ENCODE assay signal across 11 cellular contexts in the genomic region with DNA sequence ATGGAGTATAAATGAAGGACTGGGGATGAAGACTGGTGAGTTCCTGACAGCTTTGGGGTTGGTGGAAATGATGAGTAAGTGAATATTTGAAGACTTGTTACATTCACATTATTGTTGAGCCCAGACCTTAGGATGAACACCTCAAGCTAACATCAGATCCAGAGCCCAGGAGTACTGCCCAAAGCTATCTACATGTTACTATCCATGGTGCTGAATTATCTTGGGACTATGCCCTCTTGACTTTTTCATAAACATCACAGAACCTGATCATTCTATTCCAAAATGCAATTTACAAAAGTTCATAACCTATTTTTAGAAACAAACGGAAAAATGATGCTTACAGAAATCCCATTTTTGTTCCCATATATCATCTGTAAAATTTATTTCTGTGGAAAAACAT.
DNase-seq lines count a peak whose midpoint lies in the region; ATAC-seq, FAIRE-seq and TF ChIP-seq lines count a peak whose summit lies in the region.
"Had no signal": no experiment of that assay in that cellular context is flagged by ENCODE, and none has a peak within 500 bp of the region (broad histone marks: within the 10 kb centered on the region; RNA-seq: fewer than 3 reads in every experiment).

No MANE protein-coding gene starts in this region.

- no peak overlapping the region for H3K4ac ChIP-seq in H1 (replicated peaks; ENCODE audit: insufficient read length, low read depth, low read length)

- no peak overlapping the region for H4K91ac ChIP-seq in H1 (replicated peaks; ENCODE audit: insufficient read length, low read length)

- WGBS in GM23248 (ENCODE audit: low coverage in 1 of 2, low lambda C conversion rate in 2 of 2, missing lambda C conversion rate in 2 of 2), 2 experiments, result 0 to 17% methylated on average over 1 of the region's 1 CpG
- 60% methylated on average over 1 of the region's 1 CpG; no CpG with 5 or more reads in 1 of the 2 experiments for WGBS in H1 (ENCODE audit: extremely low coverage in 1 of 2, insufficient coverage in 1 of 2, insufficient read length in 1 of 2, insufficient replicate concordance in 2 of 2, low coverage in 1 of 2, low lambda C conversion rate in 2 of 2, missing lambda C conversion rate in 1 of 2), 2 experiments

- ATAC-seq in mucosa of descending colon (peak; percentile 43), HG02610 (IDR thresholded peaks at IDR 0.05; ENCODE audit: unreplicated experiment) (no peak), HG02798 (IDR thresholded peaks at IDR 0.05; ENCODE audit: poor library complexity, unreplicated experiment) (no peak)
- ATAC-seq: K562 had no signal

- no peak overlapping the region for H2AK5ac ChIP-seq in H1 (ENCODE audit: low read depth, low read length)

- no peak overlapping the region for H3K23ac ChIP-seq in H1 (ENCODE audit: insufficient read length)

- H3K56ac ChIP-seq in H1 (replicated peaks; ENCODE audit: insufficient read length, low read depth, low read length), result no peak overlapping the region

- no peak overlapping the region for H4K8ac ChIP-seq in H1 (ENCODE audit: extremely low read depth, insufficient read depth, low read length)

- H3K4me3 ChIP-seq in GM23248 (no peak overlapping the region), NB4 (ENCODE audit: low read depth, low read length) (no peak overlapping the region), H1 (ENCODE audit: extremely low read depth in 1 of 4, insufficient read depth in 2 of 4, low read depth in 3 of 4, low read length in 4 of 4) (no peak overlapping the region), mucosa of descending colon (no peak overlapping the region), osteoblast (ENCODE audit: insufficient read depth, low read length) (no peak overlapping the region)
- H3K4me3 ChIP-seq: K562 had no signal

- H3K23me2 ChIP-seq in H1 (ENCODE audit: low read depth, low read length), result no peaks in the 10 kb centered on the region

- H3K79me2 ChIP-seq in GM23248 (ENCODE audit: insufficient read depth) (no peaks in the 10 kb centered on the region), H1 (ENCODE audit: control insufficient read depth in 1 of 2, insufficient read depth in 2 of 2, low read length in 2 of 2) (no peaks in the 10 kb centered on the region), osteoblast (ENCODE audit: insufficient read depth, low read length) (no peaks in the 10 kb centered on the region)

- TF ChIP-seq EP300 in H1 (IDR thresholded peaks at IDR 0.05; ENCODE audit: borderline replicate concordance in 1 of 2, low read depth in 2 of 2, low read length in 2 of 2), result no peak

- H3K36me3 ChIP-seq in GM23248 (ENCODE audit: low read depth), result no peaks in the 10 kb centered on the region
- no peaks in the 10 kb centered on the region for H3K36me3 ChIP-seq in H1 (ENCODE audit: control insufficient read depth in 2 of 4, insufficient read depth in 4 of 4, low read length in 3 of 4)
- no peaks in the 10 kb centered on the region for H3K36me3 ChIP-seq in mucosa of descending colon (ENCODE audit: low read depth)
- no peaks in the 10 kb centered on the region for H3K36me3 ChIP-seq in osteoblast (ENCODE audit: insufficient read depth, low read length)

- no peak overlapping the region for H2BK15ac ChIP-seq in H1 (ENCODE audit: low read length)

- no peak for TF ChIP-seq POLR2A in NB4 (IDR thresholded peaks at IDR 0.05; ENCODE audit: extremely low read depth, insufficient read length)
- no peak for TF ChIP-seq POLR2A in H1 (IDR thresholded peaks at IDR 0.05; ENCODE audit: control extremely low read depth in 1 of 2, low read depth in 2 of 2, low read length in 2 of 2)

- H3K27ac ChIP-seq in GM23248 (no peak overlapping the region), H1 (ENCODE audit: low read depth, low read length) (no peak overlapping the region), osteoblast (ENCODE audit: low read depth, low read length) (no peak overlapping the region)

- H3K9me2 ChIP-seq in GM23248 (ENCODE audit: insufficient read depth), result no peaks in the 10 kb centered on the region

- no peaks in the 10 kb centered on the region for H3K79me1 ChIP-seq in H1 (ENCODE audit: low read depth, low read length)

- in situ Hi-C loops in GM23248 (cut with MboI), result no loop called here

- H3K27me3 ChIP-seq in GM23248 (replicated peaks; ENCODE audit: insufficient read depth) (no peaks in the 10 kb centered on the region), H1 (replicated peaks in 1 of 4; ENCODE audit: control insufficient read depth in 3 of 4, extremely low read depth in 1 of 4, insufficient read depth in 3 of 4, low read length in 3 of 4) (no peaks in the 10 kb centered on the region), osteoblast (ENCODE audit: insufficient read depth, low read length) (no peaks in the 10 kb centered on the region)

- intact Hi-C loops in mucosa of descending colon (cut with DNase I, micrococcal nuclease), result no loop called here

- no peak overlapping the region for H3K14ac ChIP-seq in H1 (ENCODE audit: insufficient read length)

- no peak for TF ChIP-seq RAD21 in H1 (IDR thresholded peaks at IDR 0.05 in 1 of 2, conservative IDR thresholded peaks at IDR 0.05 in 1 of 2; ENCODE audit: low read depth in 2 of 2, low read length in 2 of 2)

- H2AFZ ChIP-seq in GM23248, result no peak overlapping the region
- no peak overlapping the region for H2AFZ ChIP-seq in H1 (ENCODE audit: low read length)
- H2AFZ ChIP-seq in osteoblast (ENCODE audit: low read length), result no peak overlapping the region

- no peaks in the 10 kb centered on the region for H3F3A ChIP-seq in GM23248 (ENCODE audit: insufficient read depth)

- TF ChIP-seq CTCF in NB4 (IDR thresholded peaks at IDR 0.05; ENCODE audit: low read depth, low read length), result no peak
- TF ChIP-seq CTCF in H1 (IDR thresholded peaks at IDR 0.05; ENCODE audit: control extremely low read depth in 1 of 3, insufficient read depth in 1 of 3, low read depth in 1 of 3, low read length in 3 of 3), result no peak
- TF ChIP-seq CTCF in mucosa of descending colon (IDR thresholded peaks at IDR 0.05), result no peak
- no peak for TF ChIP-seq CTCF in osteoblast (IDR thresholded peaks at IDR 0.05; ENCODE audit: extremely low read depth, low read depth, low read length)

- POLR2A ChIA-PET in H1 (lab: Charles Lee; ENCODE audit: partially characterized antibody), result no interaction called here

- no peak overlapping the region for H2BK20ac ChIP-seq in H1 (ENCODE audit: low read length)

- H2BK5ac ChIP-seq in H1 (ENCODE audit: low read depth, low read length), result no peak overlapping the region

- no peak overlapping the region for H3K18ac ChIP-seq in H1 (ENCODE audit: extremely low read depth, low read length)

- CTCF ChIA-PET in H1 (lab: Charles Lee; ENCODE audit: partially characterized antibody), result interaction anchor here (0.5 to 1.0 kb wide), 3 partner anchors 50 to 273 kb away, joined by 3 read pairs; no protein-coding TSS in a partner anchor

- no peaks in the 10 kb centered on the region for H3K4me1 ChIP-seq in GM23248 (ENCODE audit: insufficient read depth)
- no peaks in the 10 kb centered on the region for H3K4me1 ChIP-seq in H1 (replicated peaks in 1 of 4; ENCODE audit: control insufficient read depth in 3 of 4, insufficient read depth in 4 of 4, low read length in 3 of 4)
- H3K4me1 ChIP-seq in mucosa of descending colon (ENCODE audit: low read depth), result no peaks in the 10 kb centered on the region
- H3K4me1 ChIP-seq in osteoblast (ENCODE audit: insufficient read depth, low read length), result no peaks in the 10 kb centered on the region

- no peaks in the 10 kb centered on the region for H3K9me3 ChIP-seq in GM23248 (ENCODE audit: low read depth)
- H3K9me3 ChIP-seq in H1 (ENCODE audit: insufficient read depth in 2 of 2, low read depth in 1 of 2, low read length in 1 of 2), result no peaks in the 10 kb centered on the region
- peaks cover 3% of the 10 kb centered on the region for H3K9me3 ChIP-seq in mucosa of descending colon
- H3K9me3 ChIP-seq in osteoblast (ENCODE audit: low read depth, low read length), result no peaks in the 10 kb centered on the region

- no peak overlapping the region for H2BK12ac ChIP-seq in H1 (ENCODE audit: low read depth, low read length)

- DNase-seq in GM23248 (peak; percentile 47), NB4 (ENCODE audit: low read depth) (peak; percentile 17), H1 (ENCODE audit: low read depth in 1 of 2, low spot score in 2 of 2) (no peak), mucosa of descending colon (peak in 1 of 3 donors; percentile 5), osteoblast (ENCODE audit: insufficient read length, low spot score, missing footprints) (no peak), middle frontal gyrus (ENCODE audit: extremely low spot score, low spot score) (no peak)
- DNase-seq: activated CD4-positive, alpha-beta memory T cell treated with anti-CD3 and anti-CD28 coated beads, Interleukin-2, amount 10 ng/mL, durations not matched to agents 7 days and 5 days; NCI-H526 treated with DMSO at 0.1 percent for 48 hours had no signal

- FAIRE-seq in H1 (lab: Jason Lieb, UNC), result peak; percentile 68
- FAIRE-seq: K562 had no signal

- H4K20me1 ChIP-seq in GM23248 (ENCODE audit: insufficient read depth) (no peaks in the 10 kb centered on the region), H1 (replicated peaks in 1 of 2; ENCODE audit: control insufficient read depth in 1 of 2, insufficient read depth in 2 of 2, low read length in 2 of 2) (no peaks in the 10 kb centered on the region), osteoblast (ENCODE audit: insufficient read depth, low read length) (no peaks in the 10 kb centered on the region)

- H3K9ac ChIP-seq in GM23248 (no peak overlapping the region), H1 (replicated peaks in 1 of 4; ENCODE audit: extremely low read depth in 1 of 4, low read depth in 3 of 4, low read length in 3 of 4) (no peak overlapping the region)

- H2BK120ac ChIP-seq in H1 (replicated peaks; ENCODE audit: low read depth, low read length), result no peak overlapping the region

- H3K4me2 ChIP-seq in GM23248 (ENCODE audit: unreplicated experiment) (no peak overlapping the region), H1 (ENCODE audit: insufficient read depth in 1 of 2, low read depth in 2 of 2, low read length in 2 of 2) (no peak overlapping the region), osteoblast (ENCODE audit: insufficient read depth, low read length) (no peak overlapping the region)

- H4K5ac ChIP-seq in H1 (ENCODE audit: insufficient read length, low read depth, low read length), result no peak overlapping the region

TF ChIP-seq in H1, 55 proteins besides CTCF, POLR2A, EP300 and RAD21 (continues in another document):
- TF ChIP-seq, protein P1, sequence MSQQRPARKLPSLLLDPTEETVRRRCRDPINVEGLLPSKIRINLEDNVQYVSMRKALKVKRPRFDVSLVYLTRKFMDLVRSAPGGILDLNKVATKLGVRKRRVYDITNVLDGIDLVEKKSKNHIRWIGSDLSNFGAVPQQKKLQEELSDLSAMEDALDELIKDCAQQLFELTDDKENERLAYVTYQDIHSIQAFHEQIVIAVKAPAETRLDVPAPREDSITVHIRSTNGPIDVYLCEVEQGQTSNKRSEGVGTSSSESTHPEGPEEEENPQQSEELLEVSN (IDR thresholded peaks at IDR 0.05), result no peak
- TF ChIP-seq KDM1A (IDR thresholded peaks at IDR 0.05; ENCODE audit: borderline replicate concordance, low read length), result no peak
- no peak for TF ChIP-seq SIX5 (IDR thresholded peaks at IDR 0.05; ENCODE audit: low read depth, low read length)
- no peak for TF ChIP-seq BRCA1 (IDR thresholded peaks at IDR 0.05; ENCODE audit: low read depth, low read length)
- TF ChIP-seq SAP30 (IDR thresholded peaks at IDR 0.05; ENCODE audit: insufficient read depth, insufficient replicate concordance, low read length), result no peak

Comparison
In these comparisons a context has a peak if more than half of its experiments do, and no peak if none do; other contexts are left out.
1. DNase-seq: peak in GM23248 (single experiment) and NB4 (single experiment); none in H1 (0 of 2), osteoblast (single experiment) and middle frontal gyrus (single experiment).